In the genomic region with DNA sequence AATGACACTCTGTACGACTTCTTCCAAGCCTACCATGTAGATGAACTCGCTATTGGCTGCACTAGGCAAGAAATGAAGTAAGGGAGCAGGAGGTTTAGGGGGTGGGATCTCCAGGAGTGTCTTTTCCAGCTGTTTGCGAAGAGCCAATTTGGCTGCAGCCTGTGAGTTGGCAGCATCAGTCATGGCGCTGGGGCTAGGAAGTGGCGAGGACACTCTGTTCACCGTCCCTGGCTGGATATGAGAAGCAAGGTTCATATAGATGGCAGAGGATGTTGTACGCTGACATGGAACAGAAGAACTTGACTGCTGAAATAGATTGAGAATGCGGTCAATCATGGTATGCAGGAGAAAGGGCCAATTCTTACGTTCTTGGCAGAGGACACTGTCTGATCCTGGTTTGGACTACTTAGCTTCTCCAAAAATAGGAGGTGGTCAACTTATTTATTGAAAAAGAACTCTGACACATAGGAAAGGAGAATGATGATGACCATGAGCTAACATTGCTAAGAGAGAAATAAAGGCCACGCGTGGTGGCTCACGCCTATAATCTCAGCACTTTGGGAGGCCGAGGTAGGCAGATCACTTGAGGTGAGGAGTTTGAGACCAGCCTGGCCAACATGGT, we compare ENCODE assay signal across 19 cellular contexts.
"Had no signal": no experiment of that assay in that cellular context is flagged by ENCODE, and none has a peak within 500 bp of the region (broad histone marks: within the 10 kb centered on the region; RNA-seq: fewer than 3 reads in every experiment).

No MANE protein-coding gene starts in this region.

- H3K4me3 Mint-ChIP-seq: activated CD8-positive, alpha-beta T cell treated with anti-CD3 and anti-CD28 coated beads for 36 hours; naive thymus-derived CD4-positive, alpha-beta T cell; WTC11 had no signal

- H3K9me3 Mint-ChIP-seq: activated CD8-positive, alpha-beta T cell treated with anti-CD3 and anti-CD28 coated beads for 36 hours; WTC11 had no signal

- H3K4me1 Mint-ChIP-seq: WTC11 had no signal

- H3K27ac Mint-ChIP-seq: activated CD8-positive, alpha-beta T cell treated with anti-CD3 and anti-CD28 coated beads for 36 hours; WTC11 had no signal

- DNase-seq: activated CD4-positive, alpha-beta T cell treated with anti-CD3 and anti-CD28 coated beads for 4 hours; activated CD8-positive, alpha-beta memory T cell treated with anti-CD3 and anti-CD28 coated beads, Interleukin-2, amount 50 U/mL, for 4 hours; activated CD8-positive, alpha-beta T cell treated with anti-CD3 and anti-CD28 coated beads for 36 hours; activated gamma-delta T cell treated with Interleukin-2 at 50 U/mL for 16 hours; aorta; caudate nucleus; esophagus squamous epithelium; mucosa of descending colon; naive thymus-derived CD4-positive, alpha-beta T cell; SJCRH30; stimulated activated CD4-positive, alpha-beta T cell treated with anti-CD3 and anti-CD28 coated beads, Interleukin-4, amount 100 ng/mL, for 24 hours; stimulated activated naive CD8-positive, alpha-beta T cell treated with anti-CD3 and anti-CD28 coated beads, Interleukin-15, Interleukin-2, amounts not matched to agents 100 U/mL and 50 U/mL, for 24 hours; T-helper 2 cell; upper lobe of left lung had no signal

- H3K9me3 ChIP-seq: esophagus squamous epithelium, gastroesophageal sphincter, mucosa of descending colon, SJCRH30, suprapubic skin, upper lobe of left lung had no signal

- H3K27ac ChIP-seq: esophagus squamous epithelium, parathyroid adenoma, SJCRH30, skin epidermis, suprapubic skin had no signal

- ATAC-seq: activated CD8-positive, alpha-beta T cell treated with anti-CD3 and anti-CD28 coated beads for 36 hours; gastroesophageal sphincter; mucosa of descending colon; naive thymus-derived CD4-positive, alpha-beta T cell; stimulated activated naive CD8-positive, alpha-beta T cell treated with anti-CD3 and anti-CD28 coated beads, Interleukin-15, Interleukin-2, amounts not matched to agents 100 U/mL and 50 U/mL, for 24 hours; WTC11 had no signal

- H3K27me3 ChIP-seq: esophagus squamous epithelium, gastroesophageal sphincter, SJCRH30, suprapubic skin, upper lobe of left lung had no signal

- H3K4me1 ChIP-seq: parathyroid adenoma, SJCRH30, suprapubic skin had no signal

- H3K27me3 Mint-ChIP-seq: activated CD8-positive, alpha-beta T cell treated with anti-CD3 and anti-CD28 coated beads for 36 hours; naive thymus-derived CD4-positive, alpha-beta T cell had no signal

- H3K4me3 ChIP-seq: esophagus squamous epithelium, gastroesophageal sphincter, mucosa of descending colon, SJCRH30, skin epidermis, suprapubic skin, upper lobe of left lung had no signal
